ENCODE assay signal across 15 cellular contexts in the genomic region with DNA sequence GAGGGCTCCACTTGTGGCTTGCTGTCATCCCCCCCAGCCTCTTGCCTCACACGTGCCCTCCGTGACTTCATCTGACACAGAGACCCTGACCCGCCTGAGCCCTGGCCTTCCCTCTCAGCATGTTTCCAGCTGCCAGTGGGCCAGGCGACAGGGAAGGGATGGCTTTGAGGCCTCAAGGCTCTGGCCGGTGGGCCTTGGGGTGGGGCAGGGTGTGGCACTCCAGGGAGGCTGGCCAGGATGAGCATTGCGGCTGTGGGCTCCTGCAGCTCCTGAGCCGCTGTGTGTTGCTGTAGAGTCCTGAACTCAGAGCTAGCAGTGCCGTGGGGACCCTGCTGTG.
DNase-seq lines count a peak whose midpoint lies in the region; ATAC-seq and TF ChIP-seq lines count a peak whose summit lies in the region.
"Had no signal": no experiment of that assay in that cellular context is flagged by ENCODE, and none has a peak within 500 bp of the region (broad histone marks: within the 10 kb centered on the region; RNA-seq: fewer than 3 reads in every experiment).

No MANE protein-coding gene starts in this region.

- no peak overlapping the region for H3K4me3 ChIP-seq in lower lobe of right lung
- H3K4me3 ChIP-seq: A549, BLaER1, GM23248, HAP-1 had no signal

- H3K9me3 ChIP-seq in lower lobe of right lung, result no peaks in the 10 kb centered on the region
- H3K9me3 ChIP-seq: A549, BLaER1, HAP-1 had no signal

- no peak for TF ChIP-seq CTCF in lower lobe of right lung (IDR thresholded peaks at IDR 0.05)

- H3K27me3 ChIP-seq in lower lobe of right lung (ENCODE audit: low read depth), result peaks cover 3% of the 10 kb centered on the region
- H3K27me3 ChIP-seq: BLaER1 had no signal

- DNase-seq in activated CD4-positive, CD25-positive, alpha-beta regulatory T cell treated with anti-CD3 and anti-CD28 coated beads, Interleukin-2, amount 50 U/mL, for 72 hours, result peak; percentile 9
- DNase-seq in activated CD4-positive, CD25-positive, alpha-beta regulatory T cell (lab: John Stamatoyannopoulos, UW), result no peak
- DNase-seq in lower lobe of right lung (peak; percentile 39), posterior vena cava (ENCODE audit: low spot score) (peak; percentile 75), inferior parietal cortex (ENCODE audit: extremely low spot score) (no peak)
- DNase-seq: CD4-positive, alpha-beta memory T cell; DMS79 treated with DMSO at 0.1 percent for 48 hours; GF-D8; GM23248 had no signal

- ATAC-seq in lower lobe of right lung (no peak), GM18907 (IDR thresholded peaks at IDR 0.05; ENCODE audit: unreplicated experiment) (no peak), GM21717 (IDR thresholded peaks at IDR 0.05; ENCODE audit: unreplicated experiment) (no peak)
- ATAC-seq: A549 had no signal

- intact Hi-C loops in lower lobe of right lung (cut with DNase I) (no loop called here), posterior vena cava (cut with DNase I) (no loop called here)

- H3K4me1 ChIP-seq in lower lobe of right lung, result peaks cover 14% of the 10 kb centered on the region
- H3K4me1 ChIP-seq: BLaER1, HAP-1 had no signal

- H3K27ac ChIP-seq in lower lobe of right lung, result no peak overlapping the region
- H3K27ac ChIP-seq: 22Rv1, BLaER1, GM23248 had no signal

- H3K36me3 ChIP-seq in lower lobe of right lung, result no peaks in the 10 kb centered on the region
- H3K36me3 ChIP-seq: BLaER1, HAP-1 had no signal

Comparison
In these comparisons a context has a peak if more than half of its experiments do, and no peak if none do; other contexts are left out.
1. DNase-seq: peak in activated CD4-positive, CD25-positive, alpha-beta regulatory T cell treated with anti-CD3 and anti-CD28 coated beads, Interleukin-2, amount 50 U/mL, for 72 hours (single experiment), lower lobe of right lung (single experiment) and posterior vena cava (single experiment); none in activated CD4-positive, CD25-positive, alpha-beta regulatory T cell (0 of 4) and inferior parietal cortex (single experiment).